ENCODE assay signal across 23 cellular contexts in genomic region chr22:28925916-28926315, GRCh38. TPM values are rescaled to one million over a fixed set of nuclear protein-coding genes. Genes with fewer than 3 reads are reported as not detected.
A peak's percentile ranks its signal among the peaks of the same experiment; 100 is the strongest.
DNase-seq lines count a peak whose midpoint lies in the region; ATAC-seq, FAIRE-seq and TF ChIP-seq lines count a peak whose summit lies in the region.
"Had no signal": no experiment of that assay in that cellular context is flagged by ENCODE, and none has a peak within 500 bp of the region (broad histone marks: within the 10 kb centered on the region; RNA-seq: fewer than 3 reads in every experiment).

No MANE protein-coding gene starts in this region.

- H2BK12ac ChIP-seq in H1 (ENCODE audit: low read depth, low read length) = no peak overlapping the region

- no peak overlapping the region for H3K4ac ChIP-seq in H1 (replicated peaks; ENCODE audit: insufficient read length, low read depth, low read length)

- CTCF ChIA-PET in H1 (lab: Charles Lee; ENCODE audit: partially characterized antibody) = interaction anchor here (1.0 to 2.5 kb wide), 4 partner anchors 9 to 115 kb away, joined by 3 to 18 read pairs (median 8); no protein-coding TSS in a partner anchor

- no peak overlapping the region for H2AK5ac ChIP-seq in H1 (ENCODE audit: low read depth, low read length)

- no peak overlapping the region for H2BK5ac ChIP-seq in H1 (ENCODE audit: low read depth, low read length)

- H2AFZ ChIP-seq in H1 (ENCODE audit: low read length) (no peak overlapping the region), neural progenitor cell (replicated peaks) (no peak overlapping the region)

- H3K9ac ChIP-seq in H1 (replicated peaks in 1 of 4; ENCODE audit: extremely low read depth in 1 of 4, low read depth in 3 of 4, low read length in 3 of 4) (no peak overlapping the region), neural progenitor cell (no peak overlapping the region)

- no peak for ATAC-seq in HG03432 (IDR thresholded peaks at IDR 0.05; ENCODE audit: unreplicated experiment)

- 86% methylated on average over 2 of the region's 2 CpGs; no CpG with 5 or more reads in 1 of the 2 experiments for WGBS in H1 (ENCODE audit: extremely low coverage in 1 of 2, insufficient coverage in 1 of 2, insufficient read length in 1 of 2, insufficient replicate concordance in 2 of 2, low coverage in 1 of 2, low lambda C conversion rate in 2 of 2, missing lambda C conversion rate in 1 of 2), 2 experiments

- no peaks in the 10 kb centered on the region for H3K23me2 ChIP-seq in H1 (ENCODE audit: low read depth, low read length)

- H4K91ac ChIP-seq in H1 (replicated peaks; ENCODE audit: insufficient read length, low read length) = no peak overlapping the region

- DNase-seq in NCI-H146 (lab: John Stamatoyannopoulos, UW) (peak; percentile 31), NCI-H146 treated with DMSO at 0.1 percent for 48 hours (lab: John Stamatoyannopoulos, UW; ENCODE audit: unreplicated experiment) (no peak), HuH-7.5 (ENCODE audit: low spot score) (peak; percentile 36), H1 (ENCODE audit: low read depth in 1 of 2, low spot score in 2 of 2) (no peak), neural progenitor cell (ENCODE audit: low spot score) (no peak), Kasumi-1 (lab: John Stamatoyannopoulos, UW) (no peak)
- DNase-seq in activated naive CD4-positive, alpha-beta T cell treated with anti-CD3 and anti-CD28 coated beads, Interleukin-2, amount 50 U/mL, for 16 hours = no peak
- DNase-seq: AML-193, DMS 273 treated with DMSO at 0.1 percent for 48 hours, GF-D8, GOT3, HFFc6, NCI-H1417, NCI-H1930, NCI-H2171, NCI-H446, Right ventricle myocardium superior had no signal

- no peak overlapping the region for H4K8ac ChIP-seq in H1 (ENCODE audit: extremely low read depth, insufficient read depth, low read length)

- no peak overlapping the region for H4K5ac ChIP-seq in H1 (ENCODE audit: insufficient read length, low read depth, low read length)

- H3K14ac ChIP-seq in H1 (ENCODE audit: insufficient read length) = no peak overlapping the region

- H3K36me3 ChIP-seq in H1 (ENCODE audit: control insufficient read depth in 2 of 4, insufficient read depth in 4 of 4, low read length in 3 of 4) = no peaks in the 10 kb centered on the region
- no peaks in the 10 kb centered on the region for H3K36me3 ChIP-seq in neural progenitor cell

- H3K27ac ChIP-seq in H1 (ENCODE audit: low read depth, low read length) = peak overlapping the region; percentile 59
- H3K27ac ChIP-seq in neural progenitor cell = no peak overlapping the region
- H3K27ac ChIP-seq: 22Rv1, SK-N-MC had no signal

- H2BK20ac ChIP-seq in H1 (ENCODE audit: low read length) = no peak overlapping the region

- TF ChIP-seq RAD21 in H1 (IDR thresholded peaks at IDR 0.05 in 1 of 2, conservative IDR thresholded peaks at IDR 0.05 in 1 of 2; ENCODE audit: low read depth in 2 of 2, low read length in 2 of 2) = 0 out of 4 replicates have a peak, but pooled peaks of 1 of the 2 experiments have one; percentile 9

- no peak for TF ChIP-seq EP300 in H1 (IDR thresholded peaks at IDR 0.05; ENCODE audit: borderline replicate concordance in 1 of 2, low read depth in 2 of 2, low read length in 2 of 2)

- peaks cover 5% of the 10 kb centered on the region for H3K27me3 Mint-ChIP-seq in neural progenitor cell (ENCODE audit: insufficient read depth, low read depth)

- H3K79me1 ChIP-seq in H1 (ENCODE audit: low read depth, low read length) = peaks cover 28% of the 10 kb centered on the region

- H3K4me2 ChIP-seq in H1 (ENCODE audit: insufficient read depth in 1 of 2, low read depth in 2 of 2, low read length in 2 of 2) = no peak overlapping the region; a peak in 1 of 4 replicates
- no peak overlapping the region for H3K4me2 ChIP-seq in neural progenitor cell

- no peak for TF ChIP-seq POLR2A in H1 (IDR thresholded peaks at IDR 0.05; ENCODE audit: control extremely low read depth in 1 of 2, low read depth in 2 of 2, low read length in 2 of 2)

- peaks cover 84% of the 10 kb centered on the region for H3K4me1 Mint-ChIP-seq in neural progenitor cell
- H3K4me1 Mint-ChIP-seq: CD14-positive monocyte had no signal

- peak in 1 of 3 experiments; percentile 9; a peak in 2 of 4 replicates for TF ChIP-seq CTCF in H1 (IDR thresholded peaks at IDR 0.05; ENCODE audit: control extremely low read depth in 1 of 3, insufficient read depth in 1 of 3, low read depth in 1 of 3, low read length in 3 of 3)
- TF ChIP-seq CTCF in neural progenitor cell (IDR thresholded peaks at IDR 0.05) = no peak

- no peaks in the 10 kb centered on the region for H3K9me3 Mint-ChIP-seq in neural progenitor cell
- H3K9me3 Mint-ChIP-seq: CD14-positive monocyte, HFFc6 had no signal

- H3K27ac Mint-ChIP-seq in neural progenitor cell = peak overlapping the region; percentile 90
- H3K27ac Mint-ChIP-seq: CD14-positive monocyte, HFFc6 had no signal

- H3K9me3 ChIP-seq in H1 (ENCODE audit: insufficient read depth in 2 of 2, low read depth in 1 of 2, low read length in 1 of 2) (no peaks in the 10 kb centered on the region), neural progenitor cell (ENCODE audit: low read depth) (no peaks in the 10 kb centered on the region)

- H3K36me3 Mint-ChIP-seq in neural progenitor cell = peaks cover 23% of the 10 kb centered on the region
- H3K36me3 Mint-ChIP-seq: CD14-positive monocyte had no signal

- H4K20me1 ChIP-seq in H1 (replicated peaks in 1 of 2; ENCODE audit: control insufficient read depth in 1 of 2, insufficient read depth in 2 of 2, low read length in 2 of 2) = peaks cover 10 to 11% of the 10 kb centered on the region in 2 experiments
- H4K20me1 ChIP-seq in neural progenitor cell (ENCODE audit: low read depth) = peaks cover 49% of the 10 kb centered on the region

- H3K4me3 Mint-ChIP-seq in neural progenitor cell = peak overlapping the region; percentile 10
- H3K4me3 Mint-ChIP-seq: CD14-positive monocyte, HFFc6 had no signal

- H3K56ac ChIP-seq in H1 (replicated peaks; ENCODE audit: insufficient read length, low read depth, low read length) = no peak overlapping the region

- H3K4me3 ChIP-seq in H1 (ENCODE audit: extremely low read depth in 1 of 4, insufficient read depth in 2 of 4, low read depth in 3 of 4, low read length in 4 of 4) = no peak overlapping the region
- no peak overlapping the region for H3K4me3 ChIP-seq in neural progenitor cell
- H3K4me3 ChIP-seq: SK-N-MC had no signal

- no peak overlapping the region for H3K23ac ChIP-seq in H1 (ENCODE audit: insufficient read length)

- peaks cover 15% of the 10 kb centered on the region for H3F3A ChIP-seq in neural progenitor cell (ENCODE audit: low read depth)

- POLR2A ChIA-PET in H1 (lab: Charles Lee; ENCODE audit: partially characterized antibody) = interaction anchor here (0.6 kb wide), 1 partner anchor 98 kb away, joined by 4 read pairs; no protein-coding TSS in a partner anchor

- H3K18ac ChIP-seq in H1 (ENCODE audit: extremely low read depth, low read length) = no peak overlapping the region

- H2BK120ac ChIP-seq in H1 (replicated peaks; ENCODE audit: low read depth, low read length) = no peak overlapping the region

- H3K27me3 ChIP-seq in H1 (replicated peaks in 1 of 4; ENCODE audit: control insufficient read depth in 3 of 4, extremely low read depth in 1 of 4, insufficient read depth in 3 of 4, low read length in 3 of 4) (no peaks in the 10 kb centered on the region), neural progenitor cell (no peaks in the 10 kb centered on the region)

- peaks cover 15 to 97% of the 10 kb centered on the region in 2 experiments for H3K79me2 ChIP-seq in H1 (ENCODE audit: control insufficient read depth in 1 of 2, insufficient read depth in 2 of 2, low read length in 2 of 2)
- H3K79me2 ChIP-seq in neural progenitor cell (ENCODE audit: low read depth) = peaks cover 95% of the 10 kb centered on the region

- H2BK15ac ChIP-seq in H1 (ENCODE audit: low read length) = no peak overlapping the region

- H3K4me1 ChIP-seq in H1 (replicated peaks in 1 of 4; ENCODE audit: control insufficient read depth in 3 of 4, insufficient read depth in 4 of 4, low read length in 3 of 4) (peaks cover 4 to 25% (median 16%) of the 10 kb centered on the region in 4 experiments; a peak in 5 of 7 replicates), neural progenitor cell (peaks cover 52% of the 10 kb centered on the region)

- FAIRE-seq in H1 (lab: Jason Lieb, UNC) = peak; percentile 86
- FAIRE-seq: GM19239, HTR-8/SVneo had no signal

TF ChIP-seq in H1, 55 proteins besides CTCF, POLR2A, EP300 and RAD21:
- TF ChIP-seq TEAD4 (IDR thresholded peaks at IDR 0.05; ENCODE audit: low read depth, low read length) = no peak
- no peak for TF ChIP-seq CEBPB (IDR thresholded peaks at IDR 0.05; ENCODE audit: low read depth, low read length)
- no peak for TF ChIP-seq E2F6 (IDR thresholded peaks at IDR 0.05)
- peak; percentile 39; the same call in 1 of the 2 replicates for TF ChIP-seq MAX (IDR thresholded peaks at IDR 0.05)

RNA-seq across cellular contexts. Expression of gene ZNRF3, which starts 42.5 kb away (rescaled TPM):
- 20.6 and 21.7 TPM in 2 replicates for total RNA-seq in H1 (2021; fragmentation: NEBNext Ultra II Directional; extraction: Animal tissue kit (Norgen Biotek cat#: 25700))
- polyA plus RNA-seq in H1 (2011; rRNA removed) = 14.1 and 21.0 TPM in 2 replicates
- polyA plus RNA-seq in H1 (2011; cell fraction: cytosol; rRNA removed) = 12.7 TPM
- polyA plus RNA-seq in H1 (2011; cell fraction: nucleus; rRNA removed) = 20.6 TPM
- polyA plus RNA-seq in H1 (2012, experiment 1 of 2) = 8.5 to 15.1 TPM (median 12.1 TPM) in 4 replicates
- 6.6 TPM for polyA plus RNA-seq in H1 (2012, experiment 2 of 2)
- 15.5 TPM for polyA plus RNA-seq in H1 (2013, experiment 1 of 2)
- polyA plus RNA-seq in H1 (2013, experiment 2 of 2) = 17.6 TPM
- polyA minus RNA-seq in H1 (2011; rRNA and poly(A)+ RNA removed) = 9.9 and 12.3 TPM in 2 replicates
- polyA minus RNA-seq in H1 (2011; cell fraction: cytosol; rRNA and poly(A)+ RNA removed) = 15.9 TPM
- polyA minus RNA-seq in H1 (2011; cell fraction: nucleus; rRNA and poly(A)+ RNA removed) = 15.9 TPM
- 4.1 and 12.0 TPM in 2 replicates for total RNA-seq in neural progenitor cell (ENCODE audit: low replicate concordance)
- polyA plus RNA-seq: CD14-positive monocyte had no signal

Comparison
In these comparisons a context has a peak if more than half of its experiments do, and no peak if none do; other contexts are left out.
1. DNase-seq: peak in NCI-H146 (single experiment) and HuH-7.5 (single experiment); none in NCI-H146 treated with DMSO at 0.1 percent for 48 hours (single experiment), H1 (0 of 2), neural progenitor cell (single experiment), Kasumi-1 (0 of 2) and activated naive CD4-positive, alpha-beta T cell treated with anti-CD3 and anti-CD28 coated beads, Interleukin-2, amount 50 U/mL, for 16 hours (single experiment).